ENCODE assay signal across 27 cellular contexts in the genomic region with DNA sequence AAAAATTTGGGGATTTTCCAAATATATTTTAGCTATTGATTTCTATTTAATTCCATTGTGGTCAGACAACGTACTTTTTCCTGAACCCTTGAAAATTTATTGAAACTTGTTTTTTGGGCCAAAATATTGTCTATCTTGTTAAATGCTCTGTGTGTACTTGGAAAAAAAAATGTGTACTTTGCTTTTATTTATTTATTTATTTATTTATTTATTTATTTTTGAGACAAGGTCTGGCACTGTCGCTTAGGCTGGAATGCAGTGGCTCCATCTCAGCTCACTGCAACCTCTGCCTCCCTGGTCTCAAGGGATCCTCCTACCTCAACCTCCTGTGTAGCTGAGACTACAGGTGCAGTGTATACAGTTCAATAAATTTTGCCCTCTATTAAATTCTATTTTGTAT.
"Had no signal": no experiment of that assay in that cellular context is flagged by ENCODE, and none has a peak within 500 bp of the region (broad histone marks: within the 10 kb centered on the region; RNA-seq: fewer than 3 reads in every experiment).

No MANE protein-coding gene starts in this region.

- FAIRE-seq: urothelium cell line had no signal

- DNase-seq: stimulated activated CD4-positive, alpha-beta T cell treated with anti-CD3 and anti-CD28 coated beads, Interleukin-2, amount 100 ng/mL, for 48 hours; stimulated activated CD4-positive, alpha-beta T cell treated with anti-CD3 and anti-CD28 coated beads, Interleukin-4, amount 100 ng/mL, for 1 hour; stimulated activated CD4-positive, alpha-beta T cell treated with anti-CD3 and anti-CD28 coated beads, Interleukin-4, amount 100 ng/mL, for 24 hours; stimulated activated CD4-positive, alpha-beta T cell treated with anti-CD3 and anti-CD28 coated beads, Interleukin-4, amount 100 ng/mL, for 4 hours; stimulated activated CD8-positive, alpha-beta memory T cell treated with anti-CD3 and anti-CD28 coated beads, Interleukin-4, amount 100 ng/mL, for 48 hours; stimulated activated naive B cell treated with anti-CD40 and anti-IgM and Interleukin-4, amounts not matched to agents 10 μg/mL and 1 μg/mL and 100 μg/mL, for 72 hours; stimulated activated naive CD4-positive, alpha-beta T cell; stimulated activated naive CD4-positive, alpha-beta T cell treated with Interleukin-2 at 50 U/mL for 16 hours; stimulated activated naive CD8-positive, alpha-beta T cell treated with anti-CD3 and anti-CD28 coated beads, Interleukin-15, amount 100 ng/mL, for 72 hours; stimulated activated naive CD8-positive, alpha-beta T cell treated with anti-CD3 and anti-CD28 coated beads, Interleukin-15, Interleukin-2, amounts not matched to agents 100 U/mL and 50 U/mL, for 24 hours; stomach; substantia nigra; testis; thyroid gland; tibial artery; transverse colon; trophoblast cell; upper lobe of left lung; upper lobe of right lung; uterus had no signal

- ATAC-seq: stimulated activated effector memory CD8-positive, alpha-beta T cell treated with anti-CD3 and anti-CD28 coated beads, Interleukin-12 subunit alpha, Interleukin-12 subunit beta, amount 100 ng/mL, for 72 hours; stimulated activated memory B cell treated with anti-CD40 and anti-IgM and Interleukin-4, amounts not matched to agents 10 μg/mL and 1 μg/mL and 100 μg/mL, for 72 hours; stimulated activated naive B cell treated with anti-CD40 and anti-IgM and Interleukin-4, amounts not matched to agents 10 μg/mL and 1 μg/mL and 100 μg/mL, for 72 hours; stimulated activated naive CD8-positive, alpha-beta T cell treated with anti-CD3 and anti-CD28 coated beads, Interleukin-15, amount 100 ng/mL, for 72 hours; stimulated activated naive CD8-positive, alpha-beta T cell treated with anti-CD3 and anti-CD28 coated beads, Interleukin-15, Interleukin-2, amounts not matched to agents 100 U/mL and 50 U/mL, for 24 hours; upper lobe of right lung had no signal

- H3K36me3 ChIP-seq: stomach, suprapubic skin, thoracic aorta, thyroid gland, tibial artery, tibial nerve, transverse colon, upper lobe of left lung, upper lobe of right lung, uterus, vagina had no signal

- H3K27ac ChIP-seq: stomach, suprapubic skin, testis, thoracic aorta, thyroid gland, tibial artery, tibial nerve, transverse colon, upper lobe of left lung, upper lobe of right lung, uterus, vagina had no signal

- H3K4me1 ChIP-seq: testis, upper lobe of right lung, uterus, vagina had no signal

- H3K4me3 ChIP-seq: stomach, suprapubic skin, testis, thoracic aorta, thyroid gland, tibial artery, tibial nerve, transverse colon, upper lobe of left lung, upper lobe of right lung, uterus, vagina had no signal

- H3K9me3 ChIP-seq: stomach, suprapubic skin, testis, thoracic aorta, thyroid gland, tibial artery, tibial nerve, transverse colon, upper lobe of left lung, upper lobe of right lung, uterus, vagina had no signal
